Comparison of ENCODE assay signal across 8 cellular contexts in the genomic region with DNA sequence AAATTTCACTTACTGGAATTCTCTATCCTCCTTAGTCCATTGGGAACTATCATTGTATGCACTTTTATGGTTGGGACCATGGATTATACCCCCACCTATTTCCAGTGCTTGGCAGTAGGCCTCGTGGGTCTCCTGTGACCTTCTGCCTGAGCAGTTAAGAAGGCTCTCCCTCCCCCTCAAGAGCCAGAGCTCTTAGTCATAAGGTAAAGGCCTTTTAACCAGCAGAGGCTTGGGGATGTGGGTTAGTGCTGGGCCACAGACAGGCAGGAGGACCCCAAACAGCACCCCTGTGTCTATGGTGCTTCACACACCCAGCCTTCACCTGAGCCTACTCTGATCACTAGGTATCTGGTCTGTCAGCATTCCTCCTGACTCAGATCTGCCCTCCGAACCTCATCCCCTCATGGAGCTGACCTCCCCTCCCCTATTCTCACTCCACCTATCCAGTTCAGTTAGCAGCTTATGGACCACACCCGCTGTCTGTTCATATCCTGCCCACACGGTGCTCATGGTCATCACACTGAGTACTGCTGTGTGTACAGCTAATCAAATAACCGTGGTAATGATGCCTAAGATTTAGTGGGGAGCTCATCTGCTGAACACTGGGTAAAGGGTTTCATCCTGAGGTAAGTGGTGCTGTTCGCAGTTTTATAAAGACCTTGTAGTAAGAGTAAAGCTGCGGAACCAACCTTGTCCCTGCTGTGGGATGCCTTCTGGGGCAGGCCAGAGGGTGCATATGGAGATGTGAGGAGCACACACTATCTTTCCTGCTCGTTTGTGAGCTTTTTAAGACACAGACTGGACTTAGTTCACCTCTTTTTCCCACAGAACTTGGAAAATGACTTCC. TPM values are rescaled to one million over a fixed set of nuclear protein-coding genes. Genes with fewer than 3 reads are reported as not detected.
A peak's percentile ranks its signal among the peaks of the same experiment; 100 is the strongest.
DNase-seq lines count a peak whose midpoint lies in the region; ATAC-seq and TF ChIP-seq lines count a peak whose summit lies in the region.

No MANE protein-coding gene starts in this region.

- H3K4me3 Mint-ChIP-seq in immature natural killer cell: no peak overlapping the region

- ATAC-seq in HG02970 (IDR thresholded peaks at IDR 0.05; ENCODE audit: low FRiP score, unreplicated experiment) (no peak), HG03571 (IDR thresholded peaks at IDR 0.05; ENCODE audit: unreplicated experiment) (no peak)

- H3K4me3 ChIP-seq in cardiac fibroblast (replicated peaks in 1 of 2; ENCODE audit: low read depth in 2 of 2, low read length in 2 of 2): no peak overlapping the region

- peaks cover 11 to 22% (median 21%) of the 10 kb centered on the region in 3 donors for H3K36me3 Mint-ChIP-seq in immature natural killer cell

- H3K27me3 Mint-ChIP-seq in immature natural killer cell (ENCODE audit: low read depth in 3 of 3): peaks cover 0 to 2% (median 0%) of the 10 kb centered on the region in 3 donors

- DNase-seq in EH (ENCODE audit: low read depth) (peak; percentile 53), NCI-H226 (peak; percentile 51), cardiac fibroblast (ENCODE audit: low read depth in 2 of 2) (peak; percentile 23 to 43), non-pigmented ciliary epithelial cell (ENCODE audit: low read depth) (peak; percentile 15), immature natural killer cell (no peak)
- no peak for DNase-seq in effector CD4-positive, alpha-beta T cell

- TF ChIP-seq CTCF in cardiac fibroblast (IDR thresholded peaks at IDR 0.05; ENCODE audit: low read depth, low read length): no peak

- H3K27ac Mint-ChIP-seq in immature natural killer cell: peak overlapping the region in 1 of 6 donors; percentile 80

- no peaks in the 10 kb centered on the region for H3K9me3 Mint-ChIP-seq in immature natural killer cell

- H3K4me1 Mint-ChIP-seq in immature natural killer cell: peaks cover 0 to 6% of the 10 kb centered on the region in 2 donors

RNA-seq across cellular contexts. Expression of gene KLHL18, which starts 40.9 kb away (rescaled TPM):
- polyA plus RNA-seq in immature natural killer cell: 10 to 100 TPM; 11.7 to 21.1 (median 15.4) TPM

RNA-seq across cellular contexts. Expression of gene KIF9, which starts 41.1 kb away (rescaled TPM):
- polyA plus RNA-seq in immature natural killer cell: 1 to 10 TPM; 2.2 to 8.3 (median 4.1) TPM

RNA-seq across cellular contexts. Expression of gene PTPN23, which starts 57.2 kb away (rescaled TPM):
- 1 to 10 TPM in 1 of 3 donors, under 1 TPM in 2; 0.62 to 7.1 (median 0.68) TPM for polyA plus RNA-seq in immature natural killer cell

Comparison
In these comparisons a context has a peak if more than half of its experiments do, and no peak if none do; other contexts are left out.
1. DNase-seq: peak in EH (single experiment), NCI-H226 (single experiment), cardiac fibroblast (2 of 2) and non-pigmented ciliary epithelial cell (single experiment); none in effector CD4-positive, alpha-beta T cell (single experiment) and immature natural killer cell (0 of 3).